ENCODE assay signal across 1 cellular context in the genomic region with DNA sequence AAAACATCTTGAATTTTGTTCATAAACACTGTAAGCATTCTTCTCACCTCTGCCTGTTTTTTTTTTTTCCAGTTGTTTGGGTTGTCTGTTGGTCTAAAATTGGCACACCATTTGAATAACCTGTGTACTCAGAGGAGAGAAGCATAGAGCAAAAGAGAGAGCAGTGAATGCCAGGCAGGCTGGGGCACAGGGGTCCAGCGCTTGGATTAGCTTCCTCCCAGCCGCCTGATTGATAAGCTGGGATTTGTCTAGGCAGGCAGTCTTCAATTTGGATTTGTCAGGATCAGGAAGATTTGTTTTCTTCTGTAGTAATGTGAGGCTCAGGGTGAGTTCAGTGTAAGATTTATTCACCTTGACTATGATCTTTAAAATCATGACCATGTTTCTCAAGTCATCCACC.
TF ChIP-seq lines count a peak whose summit lies in the region.

No MANE protein-coding gene starts in this region.

TF ChIP-seq in GM23338, 12 proteins besides CTCF, POLR2A, EP300 and RAD21 (continued from another document):
- TF ChIP-seq, protein P1, sequence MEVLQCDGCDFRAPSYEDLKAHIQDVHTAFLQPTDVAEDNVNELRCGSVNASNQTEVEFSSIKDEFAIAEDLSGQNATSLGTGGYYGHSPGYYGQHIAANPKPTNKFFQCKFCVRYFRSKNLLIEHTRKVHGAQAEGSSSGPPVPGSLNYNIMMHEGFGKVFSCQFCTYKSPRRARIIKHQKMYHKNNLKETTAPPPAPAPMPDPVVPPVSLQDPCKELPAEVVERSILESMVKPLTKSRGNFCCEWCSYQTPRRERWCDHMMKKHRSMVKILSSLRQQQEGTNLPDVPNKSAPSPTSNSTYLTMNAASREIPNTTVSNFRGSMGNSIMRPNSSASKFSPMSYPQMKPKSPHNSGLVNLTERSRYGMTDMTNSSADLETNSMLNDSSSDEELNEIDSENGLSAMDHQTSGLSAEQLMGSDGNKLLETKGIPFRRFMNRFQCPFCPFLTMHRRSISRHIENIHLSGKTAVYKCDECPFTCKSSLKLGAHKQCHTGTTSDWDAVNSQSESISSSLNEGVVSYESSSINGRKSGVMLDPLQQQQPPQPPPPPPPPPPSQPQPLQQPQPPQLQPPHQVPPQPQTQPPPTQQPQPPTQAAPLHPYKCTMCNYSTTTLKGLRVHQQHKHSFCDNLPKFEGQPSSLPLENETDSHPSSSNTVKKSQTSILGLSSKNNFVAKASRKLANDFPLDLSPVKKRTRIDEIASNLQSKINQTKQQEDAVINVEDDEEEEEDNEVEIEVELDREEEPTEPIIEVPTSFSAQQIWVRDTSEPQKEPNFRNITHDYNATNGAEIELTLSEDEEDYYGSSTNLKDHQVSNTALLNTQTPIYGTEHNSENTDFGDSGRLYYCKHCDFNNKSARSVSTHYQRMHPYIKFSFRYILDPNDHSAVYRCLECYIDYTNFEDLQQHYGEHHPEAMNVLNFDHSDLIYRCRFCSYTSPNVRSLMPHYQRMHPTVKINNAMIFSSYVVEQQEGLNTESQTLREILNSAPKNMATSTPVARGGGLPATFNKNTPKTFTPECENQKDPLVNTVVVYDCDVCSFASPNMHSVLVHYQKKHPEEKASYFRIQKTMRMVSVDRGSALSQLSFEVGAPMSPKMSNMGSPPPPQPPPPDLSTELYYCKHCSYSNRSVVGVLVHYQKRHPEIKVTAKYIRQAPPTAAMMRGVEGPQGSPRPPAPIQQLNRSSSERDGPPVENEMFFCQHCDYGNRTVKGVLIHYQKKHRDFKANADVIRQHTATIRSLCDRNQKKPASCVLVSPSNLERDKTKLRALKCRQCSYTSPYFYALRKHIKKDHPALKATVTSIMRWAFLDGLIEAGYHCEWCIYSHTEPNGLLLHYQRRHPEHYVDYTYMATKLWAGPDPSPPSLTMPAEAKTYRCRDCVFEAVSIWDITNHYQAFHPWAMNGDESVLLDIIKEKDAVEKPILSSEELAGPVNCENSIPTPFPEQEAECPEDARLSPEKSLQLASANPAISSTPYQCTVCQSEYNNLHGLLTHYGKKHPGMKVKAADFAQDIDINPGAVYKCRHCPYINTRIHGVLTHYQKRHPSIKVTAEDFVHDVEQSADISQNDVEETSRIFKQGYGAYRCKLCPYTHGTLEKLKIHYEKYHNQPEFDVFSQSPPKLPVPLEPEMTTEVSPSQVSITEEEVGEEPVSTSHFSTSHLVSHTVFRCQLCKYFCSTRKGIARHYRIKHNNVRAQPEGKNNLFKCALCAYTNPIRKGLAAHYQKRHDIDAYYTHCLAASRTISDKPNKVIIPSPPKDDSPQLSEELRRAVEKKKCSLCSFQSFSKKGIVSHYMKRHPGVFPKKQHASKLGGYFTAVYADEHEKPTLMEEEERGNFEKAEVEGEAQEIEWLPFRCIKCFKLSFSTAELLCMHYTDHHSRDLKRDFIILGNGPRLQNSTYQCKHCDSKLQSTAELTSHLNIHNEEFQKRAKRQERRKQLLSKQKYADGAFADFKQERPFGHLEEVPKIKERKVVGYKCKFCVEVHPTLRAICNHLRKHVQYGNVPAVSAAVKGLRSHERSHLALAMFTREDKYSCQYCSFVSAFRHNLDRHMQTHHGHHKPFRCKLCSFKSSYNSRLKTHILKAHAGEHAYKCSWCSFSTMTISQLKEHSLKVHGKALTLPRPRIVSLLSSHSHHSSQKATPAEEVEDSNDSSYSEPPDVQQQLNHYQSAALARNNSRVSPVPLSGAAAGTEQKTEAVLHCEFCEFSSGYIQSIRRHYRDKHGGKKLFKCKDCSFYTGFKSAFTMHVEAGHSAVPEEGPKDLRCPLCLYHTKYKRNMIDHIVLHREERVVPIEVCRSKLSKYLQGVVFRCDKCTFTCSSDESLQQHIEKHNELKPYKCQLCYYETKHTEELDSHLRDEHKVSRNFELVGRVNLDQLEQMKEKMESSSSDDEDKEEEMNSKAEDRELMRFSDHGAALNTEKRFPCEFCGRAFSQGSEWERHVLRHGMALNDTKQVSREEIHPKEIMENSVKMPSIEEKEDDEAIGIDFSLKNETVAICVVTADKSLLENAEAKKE (CRISPR knock-in tag; IDR thresholded peaks at IDR 0.05) = no peak
- TF ChIP-seq POLR2AphosphoS5 (IDR thresholded peaks at IDR 0.05; ENCODE audit: low read depth) (no peak), ZNF114 (CRISPR knock-in tag; IDR thresholded peaks at IDR 0.05) (no peak), NANOG (IDR thresholded peaks at IDR 0.05; ENCODE audit: borderline replicate concordance) (no peak), CREB1 (CRISPR knock-in tag; IDR thresholded peaks at IDR 0.05; ENCODE audit: low read depth) (no peak), ZNF331 (CRISPR knock-in tag; IDR thresholded peaks at IDR 0.05; ENCODE audit: low read depth) (no peak)
- TF ChIP-seq, protein P2, sequence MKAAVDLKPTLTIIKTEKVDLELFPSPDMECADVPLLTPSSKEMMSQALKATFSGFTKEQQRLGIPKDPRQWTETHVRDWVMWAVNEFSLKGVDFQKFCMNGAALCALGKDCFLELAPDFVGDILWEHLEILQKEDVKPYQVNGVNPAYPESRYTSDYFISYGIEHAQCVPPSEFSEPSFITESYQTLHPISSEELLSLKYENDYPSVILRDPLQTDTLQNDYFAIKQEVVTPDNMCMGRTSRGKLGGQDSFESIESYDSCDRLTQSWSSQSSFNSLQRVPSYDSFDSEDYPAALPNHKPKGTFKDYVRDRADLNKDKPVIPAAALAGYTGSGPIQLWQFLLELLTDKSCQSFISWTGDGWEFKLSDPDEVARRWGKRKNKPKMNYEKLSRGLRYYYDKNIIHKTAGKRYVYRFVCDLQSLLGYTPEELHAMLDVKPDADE (IDR thresholded peaks at IDR 0.05) = no peak
TF ChIP-seq in GM23338: peak in this region for 0.
